Comparison of ENCODE assay signal across 8 cellular contexts in genomic region chr20:58651548-58651822, GRCh38. TPM values are rescaled to one million over a fixed set of nuclear protein-coding genes. Genes with fewer than 3 reads are reported as not detected.
DNase-seq lines count a peak whose midpoint lies in the region; ATAC-seq and TF ChIP-seq lines count a peak whose summit lies in the region.

No MANE protein-coding gene starts in this region.

- H3K27ac ChIP-seq in BLaER1 (peak overlapping the region; percentile 94), MM.1S (ENCODE audit: low read length) (peak overlapping the region; percentile 58; the same call in 1 of the 2 replicates), brain microvascular endothelial cell (peak overlapping the region; percentile 56), mesenchymal stem cell (ENCODE audit: low read length, poor library complexity, severe bottlenecking) (peak overlapping the region; percentile 74)

- peak overlapping the region; percentile 6 for H2BK15ac ChIP-seq in mesenchymal stem cell (ENCODE audit: low read depth, poor library complexity, severe bottlenecking)

- H3K4ac ChIP-seq in mesenchymal stem cell (ENCODE audit: low read depth in 1 of 2, low read length in 2 of 2) = peak overlapping the region; percentile 73 to 85

- 0% methylated on average over 11 of the region's 11 CpGs for WGBS in mesenchymal stem cell

- peaks cover 2% of the 10 kb centered on the region for H3K79me1 ChIP-seq in mesenchymal stem cell (replicated peaks; ENCODE audit: low read length, poor library complexity, severe bottlenecking)

- H2AFZ ChIP-seq in MM.1S (ENCODE audit: low read length) (no peak overlapping the region), mesenchymal stem cell (ENCODE audit: low read depth, low read length) (no peak overlapping the region)

- H3K79me2 ChIP-seq in MM.1S (ENCODE audit: low read length) = peaks cover 52% of the 10 kb centered on the region

- no peak for ATAC-seq in GM18511 (IDR thresholded peaks at IDR 0.05; ENCODE audit: unreplicated experiment)

- in situ Hi-C loops in brain microvascular endothelial cell (cut with HindIII; ENCODE audit: low pct_ligation_motif_present, low sequenced_read_pairs) = loop anchor here (5.0 to 25.0 kb wide), 2 partner anchors 186 to 414 kb away; no protein-coding TSS in a partner anchor

- H3K9me3 ChIP-seq in BLaER1 (no peaks in the 10 kb centered on the region), MM.1S (replicated peaks; ENCODE audit: insufficient read depth, low read length) (no peaks in the 10 kb centered on the region), mesenchymal stem cell (ENCODE audit: control insufficient read depth, low read length) (no peaks in the 10 kb centered on the region)

- H3K4me1 ChIP-seq in BLaER1 (peaks cover 40% of the 10 kb centered on the region), MM.1S (ENCODE audit: low read length) (peaks cover 9% of the 10 kb centered on the region; the same call in 1 of the 2 replicates), mesenchymal stem cell (ENCODE audit: control insufficient read depth, insufficient read depth, low read depth, low read length) (peaks cover 8% of the 10 kb centered on the region)

- peaks cover 11% of the 10 kb centered on the region; the same call in 1 of the 2 replicates for H3F3A ChIP-seq in MM.1S (ENCODE audit: insufficient read depth, low read length)

- H3K36me3 ChIP-seq in BLaER1 = peaks cover 10% of the 10 kb centered on the region
- H3K36me3 ChIP-seq in MM.1S (replicated peaks; ENCODE audit: insufficient read depth, low read length) = no peaks in the 10 kb centered on the region; the same call in 1 of the 2 replicates
- no peaks in the 10 kb centered on the region for H3K36me3 ChIP-seq in brain microvascular endothelial cell (replicated peaks)
- H3K36me3 ChIP-seq in mesenchymal stem cell (ENCODE audit: control insufficient read depth in 1 of 2, insufficient read depth in 2 of 2, low read depth in 1 of 2, low read length in 2 of 2) = peaks cover 0 to 6% of the 10 kb centered on the region in 2 experiments

- DNase-seq in MM.1S (no peak), brain microvascular endothelial cell (no peak), mesenchymal stem cell (no peak), ureter (ENCODE audit: low spot score) (peak; percentile 51), erythroblast (lab: John Stamatoyannopoulos, UW) (no peak)
- DNase-seq in activated CD8-positive, alpha-beta memory T cell treated with anti-CD3 and anti-CD28 coated beads, Interleukin-2, amount 50 U/mL, for 4 hours = no peak

- H3K9ac ChIP-seq in BLaER1 = peak overlapping the region; percentile 93
- H3K9ac ChIP-seq in MM.1S (ENCODE audit: low read length) = peak overlapping the region; percentile 97
- peak overlapping the region; percentile 99 for H3K9ac ChIP-seq in mesenchymal stem cell (ENCODE audit: low read length)

- H3K4me3 ChIP-seq in BLaER1 = peak overlapping the region; percentile 99
- peak overlapping the region; percentile 100 for H3K4me3 ChIP-seq in MM.1S (ENCODE audit: low read length)
- H3K4me3 ChIP-seq in brain microvascular endothelial cell (ENCODE audit: low read depth, low read length) = peak overlapping the region; percentile 93
- peak overlapping the region; percentile 81 to 99 for H3K4me3 ChIP-seq in mesenchymal stem cell (ENCODE audit: insufficient read depth in 1 of 2, low read depth in 1 of 2, low read length in 2 of 2)

- H4K20me1 ChIP-seq in BLaER1 (peaks cover 50% of the 10 kb centered on the region), MM.1S (ENCODE audit: insufficient read depth, low read length) (no peaks in the 10 kb centered on the region; the same call in 1 of the 2 replicates)

- H2BK120ac ChIP-seq in mesenchymal stem cell (ENCODE audit: low read depth, low read length) = peak overlapping the region; percentile 35

- H2BK12ac ChIP-seq in mesenchymal stem cell (ENCODE audit: low read length in 2 of 2) = no peak overlapping the region

- H3K27me3 ChIP-seq in BLaER1 = peaks cover 19% of the 10 kb centered on the region
- H3K27me3 ChIP-seq in MM.1S (replicated peaks; ENCODE audit: insufficient read depth, low read length) = peaks cover 30% of the 10 kb centered on the region
- H3K27me3 ChIP-seq in brain microvascular endothelial cell (replicated peaks) = no peaks in the 10 kb centered on the region
- no peaks in the 10 kb centered on the region for H3K27me3 ChIP-seq in mesenchymal stem cell (ENCODE audit: control insufficient read depth in 1 of 2, insufficient read depth in 1 of 2, low read length in 2 of 2)

- peak overlapping the region; percentile 91 for H3K4me2 ChIP-seq in BLaER1
- peak overlapping the region; percentile 85 for H3K4me2 ChIP-seq in MM.1S (ENCODE audit: low read depth, low read length)
- peak overlapping the region; percentile 92 for H3K4me2 ChIP-seq in mesenchymal stem cell (ENCODE audit: low read length, poor library complexity, severe bottlenecking)

- peak overlapping the region; percentile 98 for H4K91ac ChIP-seq in mesenchymal stem cell (ENCODE audit: low read length)

- H4K8ac ChIP-seq in mesenchymal stem cell (ENCODE audit: low read length) = peak overlapping the region; percentile 96

- peak overlapping the region; percentile 14 for H2BK5ac ChIP-seq in mesenchymal stem cell (ENCODE audit: low read depth, low read length, poor library complexity, severe bottlenecking)

- peak overlapping the region; percentile 67 to 94 for H3K18ac ChIP-seq in mesenchymal stem cell (ENCODE audit: low read depth in 1 of 2, low read length in 2 of 2)

- H3K23ac ChIP-seq in mesenchymal stem cell (ENCODE audit: low read length in 2 of 2) = no peak overlapping the region

- H3K9me2 ChIP-seq in MM.1S (replicated peaks; ENCODE audit: insufficient read depth, low read length) = no peaks in the 10 kb centered on the region

- peak overlapping the region in 1 of 2 experiments; percentile 19 for H3K14ac ChIP-seq in mesenchymal stem cell (ENCODE audit: low read length in 2 of 2)

- peak overlapping the region; percentile 15 for H2AK5ac ChIP-seq in mesenchymal stem cell (ENCODE audit: low read length, severe bottlenecking)

- no peak for TF ChIP-seq POLR2A in erythroblast (IDR thresholded peaks at IDR 0.05; ENCODE audit: low read length)

- TF ChIP-seq CTCF in MM.1S (IDR thresholded peaks at IDR 0.05; ENCODE audit: low read length) (no peak), brain microvascular endothelial cell (IDR thresholded peaks at IDR 0.05; ENCODE audit: low read depth, low read length, missing control alignments) (no peak)

RNA-seq across cellular contexts. Expression of gene STX16, which starts 0.4 kb away (rescaled TPM):
- 42.4 TPM for polyA plus RNA-seq in mesenchymal stem cell (2013, experiment 1 of 2)
- 40.7 TPM for polyA plus RNA-seq in mesenchymal stem cell (2013, experiment 2 of 2)
- total RNA-seq in ureter = 84.4 TPM

RNA-seq across cellular contexts. Expression of gene NPEPL1, which starts 41.1 kb away (rescaled TPM):
- 27.4 TPM for polyA plus RNA-seq in mesenchymal stem cell (2013, experiment 1 of 2)
- 25.0 TPM for polyA plus RNA-seq in mesenchymal stem cell (2013, experiment 2 of 2)
- total RNA-seq in ureter = 50.4 TPM
